8 cellular contexts compared by ENCODE assay signal in genomic region chr9:112074250-112075008, GRCh38.
DNase-seq lines count a peak whose midpoint lies in the region; ATAC-seq and TF ChIP-seq lines count a peak whose summit lies in the region.

No MANE protein-coding gene starts in this region.

- H4K20me1 ChIP-seq in mammary epithelial cell (ENCODE audit: insufficient read depth, low read length), result no peaks in the 10 kb centered on the region

- in situ Hi-C loops in mammary epithelial cell (cut with MboI; ENCODE audit: low sequenced_read_pairs in 2 of 2), result loop anchor here (5.0 to 25.0 kb wide), 4 partner anchors 112 to 487 kb away; partner anchors contain the start of genes PTGR1 (in 1 of the 2) and UGCG (in 1 of the 2)

- no peaks in the 10 kb centered on the region for H3K79me2 ChIP-seq in mammary epithelial cell (ENCODE audit: insufficient read depth, low read length)

- ATAC-seq in left colon, result peak; percentile 83

- intact Hi-C loops in mammary epithelial cell (cut with micrococcal nuclease) (loop anchor here (1.0 to 2.0 kb wide), 6 partner anchors 32 to 476 kb away; partner anchors contain the start of gene PTGR1), left colon (cut with DNase I, micrococcal nuclease) (loop anchor here in 1 of 2 donors (2.0 to 5.0 kb wide), 2 partner anchors 177 to 314 kb away; partner anchors contain the start of gene UGCG)

- H3K4me3 ChIP-seq in WI38 (ENCODE audit: low read depth, low read length), result no peak overlapping the region
- H3K4me3 ChIP-seq in mammary epithelial cell (replicated peaks in 1 of 3; ENCODE audit: insufficient read depth in 1 of 3, low read depth in 2 of 3, low read length in 3 of 3), result no peak overlapping the region

- H3K9me3 ChIP-seq in mammary epithelial cell (replicated peaks; ENCODE audit: insufficient read depth, low read length), result no peaks in the 10 kb centered on the region

- no TSS peak for BruUV-seq in mammary epithelial cell (replicated peaks; lab: Mats Ljungman, UMichigan)

- dilution Hi-C loops in mammary epithelial cell (cut with HindIII; ENCODE audit: low sequenced_read_pairs), result loop anchor here (5.0 kb wide), 1 partner anchor 307 kb away; no protein-coding TSS in a partner anchor

- no peaks in the 10 kb centered on the region for H3K27me3 ChIP-seq in mammary epithelial cell (ENCODE audit: insufficient read depth, low read length)

- peak overlapping the region; percentile 2 for H3K27ac ChIP-seq in mammary epithelial cell (ENCODE audit: insufficient read depth, low read depth, low read length)

- H2AFZ ChIP-seq in mammary epithelial cell (ENCODE audit: low read depth, low read length), result peak overlapping the region; percentile 14

- H3K4me1 ChIP-seq in mammary epithelial cell (ENCODE audit: insufficient read depth, low read length), result peaks cover 14% of the 10 kb centered on the region

- TF ChIP-seq CTCF in WI38 (IDR thresholded peaks at IDR 0.05; ENCODE audit: low read depth, low read length) (peak; percentile 93), mammary epithelial cell (conservative IDR thresholded peaks at IDR 0.05 in 1 of 2, IDR thresholded peaks at IDR 0.05 in 1 of 2; ENCODE audit: extremely low read depth in 1 of 2, insufficient read depth in 1 of 2, low read depth in 1 of 2, low read length in 2 of 2) (peak; percentile 98 to 99)

- H3K36me3 ChIP-seq in mammary epithelial cell (ENCODE audit: insufficient read depth, low read length), result no peaks in the 10 kb centered on the region

- H3K4me2 ChIP-seq in mammary epithelial cell (ENCODE audit: insufficient read depth, low read depth, low read length), result no peak overlapping the region

- DNase-seq in Ammon's horn (ENCODE audit: low spot score) (peak; percentile 86), GM19240 (ENCODE audit: insufficient read length, low spot score) (peak; percentile 16), NCI-H1105 treated with DMSO at 0.1 percent for 48 hours (lab: John Stamatoyannopoulos, UW) (peak; percentile 61), mammary epithelial cell (peak; percentile 62), left colon (peak; percentile 58 to 80), GM19238 (ENCODE audit: insufficient read length, low spot score) (no peak)
- DNase-seq in stimulated activated CD4-positive, alpha-beta T cell treated with anti-CD3 and anti-CD28 coated beads, Interleukin-1b, Interleukin-23, amount 100 ng/mL, for 48 hours, result peak; percentile 56

- no peak overlapping the region for H3K9ac ChIP-seq in mammary epithelial cell (ENCODE audit: insufficient read depth, low read length)

- CTCF ChIA-PET in mammary epithelial cell (lab: Charles Lee; ENCODE audit: low non-redundant PET), result interaction anchor here (0.6 to 1.1 kb wide), 3 partner anchors 11 to 315 kb away, joined by 4 to 9 read pairs (median 6); no protein-coding TSS in a partner anchor

- WGBS in mammary epithelial cell (ENCODE audit: low coverage, missing lambda C conversion rate), result 58% methylated on average over 11 of the region's 11 CpGs
